Comparison of ENCODE assay signal across 17 cellular contexts in genomic region chr2:99771691-99772333, GRCh38.
DNase-seq lines count a peak whose midpoint lies in the region; TF ChIP-seq lines count a peak whose summit lies in the region.
"Had no signal": no experiment of that assay in that cellular context is flagged by ENCODE, and none has a peak within 500 bp of the region (broad histone marks: within the 10 kb centered on the region; RNA-seq: fewer than 3 reads in every experiment).

No MANE protein-coding gene starts in this region.

- in situ Hi-C loops in HAP-1 (cut with MboI; ENCODE audit: low sequenced_read_pairs), result no loop called here

- peaks cover 68% of the 10 kb centered on the region for H3K9me3 Mint-ChIP-seq in nephron progenitor cell

- H3K27ac ChIP-seq in left ventricle myocardium inferior (replicated peaks), result peak overlapping the region; percentile 1
- H3K27ac ChIP-seq in effector memory CD4-positive, alpha-beta T cell (ENCODE audit: insufficient read depth, low read length, poor library complexity, severe bottlenecking), result no peak overlapping the region
- H3K27ac ChIP-seq: neural progenitor cell had no signal

- H3K27me3 ChIP-seq in left ventricle myocardium inferior (ENCODE audit: low read depth), result no peaks in the 10 kb centered on the region
- peaks cover 3% of the 10 kb centered on the region; the same call in 1 of the 2 replicates for H3K27me3 ChIP-seq in HAP-1 (ENCODE audit: low read depth)
- no peaks in the 10 kb centered on the region for H3K27me3 ChIP-seq in effector memory CD4-positive, alpha-beta T cell (replicated peaks; ENCODE audit: control insufficient read depth, insufficient read depth, low read length, poor library complexity, severe bottlenecking)
- H3K27me3 ChIP-seq: neural progenitor cell had no signal

- peaks cover 82% of the 10 kb centered on the region for H3K36me3 Mint-ChIP-seq in nephron progenitor cell (ENCODE audit: low read depth)

- peaks cover 14% of the 10 kb centered on the region for H3K9me3 ChIP-seq in left ventricle myocardium inferior (replicated peaks)
- H3K9me3 ChIP-seq in HAP-1, result no peaks in the 10 kb centered on the region
- H3K9me3 ChIP-seq in effector memory CD4-positive, alpha-beta T cell (ENCODE audit: control insufficient read depth, low read length), result no peaks in the 10 kb centered on the region

- H3K27ac Mint-ChIP-seq in nephron progenitor cell, result peak overlapping the region; percentile 99
- H3K27ac Mint-ChIP-seq: neural progenitor cell had no signal

- DNase-seq in CMK (ENCODE audit: low read depth) (peak; percentile 43), SKM-1 treated with dmso at 0.1 percent for 144 hours (lab: John Stamatoyannopoulos, UW; ENCODE audit: unreplicated experiment) (peak; percentile 98), left ventricle myocardium inferior (peak; percentile 41), nephron progenitor cell (no peak), HAP-1 (ENCODE audit: low spot score in 2 of 2) (no peak), GM10266 (ENCODE audit: extremely low spot score) (no peak), GDM1 (lab: John Stamatoyannopoulos, UW) (no peak)
- DNase-seq in effector memory CD4-positive, alpha-beta T cell, result no peak
- DNase-seq: activated CD4-positive, alpha-beta T cell treated with anti-CD3 and anti-CD28 coated beads for 48 hours; activated T-cell treated with anti-CD3 and anti-CD28 coated beads, Interleukin-2, amount 50 U/mL, for 48 hours; amniotic stem cell; cerebellar nuclear complex; NCI-H1105; NCI-H345; PC-3; stimulated activated naive CD8-positive, alpha-beta T cell treated with anti-CD3 and anti-CD28 coated beads, Interleukin-15, amount 100 ng/mL, for 72 hours had no signal

- H3K4me3 ChIP-seq in left ventricle myocardium inferior (no peak overlapping the region), HAP-1 (no peak overlapping the region)
- H3K4me3 ChIP-seq in effector memory CD4-positive, alpha-beta T cell (ENCODE audit: insufficient read depth, low read depth, low read length, poor library complexity, severe bottlenecking), result no peak overlapping the region
- H3K4me3 ChIP-seq: neural progenitor cell had no signal

- peaks cover 3% of the 10 kb centered on the region for H3K27me3 Mint-ChIP-seq in nephron progenitor cell (ENCODE audit: low read depth, poor library complexity)

- intact Hi-C loops in left ventricle myocardium inferior (cut with micrococcal nuclease), result no loop called here

- TF ChIP-seq CTCF in left ventricle myocardium inferior (IDR thresholded peaks at IDR 0.05; ENCODE audit: borderline replicate concordance), result no peak
- TF ChIP-seq CTCF in nephron progenitor cell (IDR thresholded peaks at IDR 0.05), result no peak
- TF ChIP-seq CTCF in GM10266 (IDR thresholded peaks at IDR 0.05; ENCODE audit: control insufficient read depth, insufficient read depth, low read depth, missing control alignments), result no peak

- H3K4me1 Mint-ChIP-seq in nephron progenitor cell, result peaks cover 40% of the 10 kb centered on the region
- H3K4me1 Mint-ChIP-seq: neural progenitor cell; stimulated activated naive CD8-positive, alpha-beta T cell treated with anti-CD3 and anti-CD28 coated beads, Interleukin-15, amount 100 ng/mL, for 72 hours had no signal

- H3K4me1 ChIP-seq in left ventricle myocardium inferior (no peaks in the 10 kb centered on the region), HAP-1 (no peaks in the 10 kb centered on the region)
- no peaks in the 10 kb centered on the region for H3K4me1 ChIP-seq in effector memory CD4-positive, alpha-beta T cell (ENCODE audit: control insufficient read depth, insufficient read depth, low read length, poor library complexity, severe bottlenecking)
- H3K4me1 ChIP-seq: neural progenitor cell had no signal

- no peaks in the 10 kb centered on the region for H3K36me3 ChIP-seq in left ventricle myocardium inferior
- no peaks in the 10 kb centered on the region for H3K36me3 ChIP-seq in HAP-1 (replicated peaks)
- no peaks in the 10 kb centered on the region for H3K36me3 ChIP-seq in effector memory CD4-positive, alpha-beta T cell (ENCODE audit: control insufficient read depth, insufficient read depth, low read length)
- H3K36me3 ChIP-seq: neural progenitor cell had no signal

- no peak overlapping the region for H3K4me3 Mint-ChIP-seq in nephron progenitor cell
- H3K4me3 Mint-ChIP-seq: neural progenitor cell; stimulated activated naive CD8-positive, alpha-beta T cell treated with anti-CD3 and anti-CD28 coated beads, Interleukin-15, amount 100 ng/mL, for 72 hours had no signal

Comparison
In these comparisons a context has a peak if more than half of its experiments do, and no peak if none do; other contexts are left out.
1. DNase-seq: peak in CMK (single experiment), SKM-1 treated with dmso at 0.1 percent for 144 hours (single experiment) and left ventricle myocardium inferior (single experiment); none in nephron progenitor cell (single experiment), HAP-1 (0 of 2), GM10266 (single experiment), GDM1 (single experiment) and effector memory CD4-positive, alpha-beta T cell (0 of 3).